In genomic region chr17:63492940-63493339, GRCh38 we compare ENCODE assay signal across 1 cellular context.
TF ChIP-seq lines count a peak whose summit lies in the region.

No MANE protein-coding gene starts in this region.

TF ChIP-seq in IMR-90, 13 proteins besides CTCF, POLR2A, EP300 and RAD21 (continued from another document):
- TF ChIP-seq MAZ (IDR thresholded peaks at IDR 0.05; ENCODE audit: borderline replicate concordance, low read depth, low read length), result no peak
- TF ChIP-seq CEBPB (IDR thresholded peaks at IDR 0.05; ENCODE audit: low read depth, low read length), result no peak
- TF ChIP-seq MXI1 (IDR thresholded peaks at IDR 0.05; ENCODE audit: borderline replicate concordance, low read depth, low read length), result no peak
TF ChIP-seq in IMR-90: peak in this region for 0.
